In the genomic region with DNA sequence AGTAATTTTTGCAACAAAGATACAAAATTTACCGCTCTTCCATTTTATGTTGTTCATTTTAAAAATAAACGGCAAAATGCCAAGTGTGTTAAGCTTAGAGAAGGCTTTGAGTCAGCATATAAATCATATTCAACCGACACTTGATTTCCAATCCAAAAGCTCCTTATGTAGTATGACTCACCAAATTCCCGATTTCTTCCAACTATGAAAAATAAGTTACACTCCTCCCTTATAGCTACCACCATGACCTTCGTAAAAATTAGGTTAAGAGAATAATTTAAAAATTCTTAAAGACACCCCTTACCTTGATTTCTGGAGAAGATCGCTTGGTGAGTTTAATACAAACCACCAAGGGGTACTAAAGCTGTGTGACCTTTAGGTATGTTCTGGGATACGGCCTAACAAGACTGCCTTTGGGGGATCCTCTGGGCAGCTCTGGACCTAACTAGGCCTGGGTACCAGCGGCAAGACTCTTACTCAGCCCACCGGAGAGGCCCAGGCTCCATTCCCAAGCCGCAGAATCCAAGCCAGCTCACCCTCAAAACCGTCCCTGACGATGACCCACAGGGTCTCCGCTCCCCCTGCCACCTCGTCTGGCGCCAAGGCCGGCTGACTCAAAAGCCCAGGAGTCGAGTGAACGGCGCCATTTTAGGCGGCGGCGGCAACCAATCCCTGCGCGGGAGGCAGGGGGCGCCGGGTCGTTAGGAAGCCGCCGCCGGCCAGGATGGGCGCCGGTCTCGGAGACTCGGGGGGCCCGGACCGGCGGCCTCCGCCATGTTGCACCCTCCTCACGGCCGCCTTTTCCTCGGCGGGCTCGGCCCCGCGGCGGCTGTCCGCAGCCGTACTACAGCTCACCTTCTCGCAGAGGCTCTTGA, we compare ENCODE assay signal across 8 cellular contexts. TPM values are rescaled to one million over a fixed set of nuclear protein-coding genes. Genes with fewer than 3 reads are reported as not detected.
DNase-seq lines count a peak whose midpoint lies in the region; ATAC-seq, FAIRE-seq and TF ChIP-seq lines count a peak whose summit lies in the region.

No MANE protein-coding gene starts in this region.

- H2BK120ac ChIP-seq in neuronal stem cell (ENCODE audit: low read depth, low read length): peak overlapping the region; percentile 95

- H3K27me3 ChIP-seq in neuronal stem cell (ENCODE audit: control insufficient read depth in 3 of 3, insufficient read depth in 3 of 3, low read depth in 1 of 3, low read length in 3 of 3) (no peaks in the 10 kb centered on the region), subcutaneous abdominal adipose tissue (ENCODE audit: control insufficient read depth in 5 of 5, insufficient read depth in 4 of 5, low read length in 5 of 5) (no peaks in the 10 kb centered on the region)

- H2BK12ac ChIP-seq in neuronal stem cell (ENCODE audit: low read length): peak overlapping the region; percentile 97

- H3K4me3 ChIP-seq in neuronal stem cell (ENCODE audit: low read length in 2 of 2): peak overlapping the region; percentile 98 to 99
- H3K4me3 ChIP-seq in subcutaneous abdominal adipose tissue (ENCODE audit: low read depth in 1 of 5, low read length in 5 of 5): peak overlapping the region; percentile 91 to 99 (median 95)

- H3K27ac ChIP-seq in C4-2B: peak overlapping the region; percentile 99
- H3K27ac ChIP-seq in neuronal stem cell (replicated peaks; ENCODE audit: low read length): peak overlapping the region; percentile 95
- peak overlapping the region; percentile 100 for H3K27ac ChIP-seq in subcutaneous abdominal adipose tissue (ENCODE audit: low read depth, low read length)

- no peak overlapping the region for H4K8ac ChIP-seq in neuronal stem cell (ENCODE audit: low read depth, low read length)

- peaks cover 4% of the 10 kb centered on the region for H3K79me1 ChIP-seq in neuronal stem cell (ENCODE audit: low read depth, low read length)

- H3K9me3 ChIP-seq in neuronal stem cell (replicated peaks in 1 of 2; ENCODE audit: control insufficient read depth in 2 of 2, insufficient read depth in 1 of 2, low read depth in 1 of 2, low read length in 2 of 2) (no peaks in the 10 kb centered on the region), subcutaneous abdominal adipose tissue (ENCODE audit: control insufficient read depth in 5 of 5, low read length in 5 of 5) (no peaks in the 10 kb centered on the region)

- H3K9ac ChIP-seq in neuronal stem cell (ENCODE audit: low read depth, low read length, poor library complexity): peak overlapping the region; percentile 100
- peak overlapping the region; percentile 98 to 100 (median 100) for H3K9ac ChIP-seq in subcutaneous abdominal adipose tissue (ENCODE audit: low read length in 5 of 5)

- H3K36me3 ChIP-seq in neuronal stem cell (replicated peaks in 1 of 2; ENCODE audit: control insufficient read depth in 2 of 2, insufficient read depth in 2 of 2, low read length in 2 of 2) (peaks cover 0 to 46% of the 10 kb centered on the region in 2 donors), subcutaneous abdominal adipose tissue (ENCODE audit: control insufficient read depth in 5 of 5, insufficient read depth in 5 of 5, low read length in 5 of 5) (peaks cover 3 to 6% (median 4%) of the 10 kb centered on the region in 5 donors)

- FAIRE-seq in RCC 7860 (lab: Jason Lieb, UNC) (peak; percentile 60), frontal cortex (lab: Jason Lieb, UNC) (no peak)

- peak overlapping the region; percentile 100 for H3K4ac ChIP-seq in neuronal stem cell (ENCODE audit: low read length)

- peak overlapping the region; percentile 100 for H3K14ac ChIP-seq in neuronal stem cell (ENCODE audit: low read length)

- peak overlapping the region; percentile 95 for H2AK5ac ChIP-seq in neuronal stem cell (ENCODE audit: low read depth, low read length)

- H2AFZ ChIP-seq in neuronal stem cell (ENCODE audit: low read length): peak overlapping the region; percentile 96

- peak overlapping the region; percentile 99 for H2BK15ac ChIP-seq in neuronal stem cell (ENCODE audit: low read length)

- DNase-seq in RCC 7860 (ENCODE audit: low spot score) (peak; percentile 73), frontal cortex (ENCODE audit: low spot score in 2 of 2) (peak; percentile 37 to 51), neuronal stem cell (ENCODE audit: low spot score) (peak; percentile 79)
- DNase-seq in activated gamma-delta T cell treated with anti-CD3 and anti-CD28 coated beads, Interleukin-2, amount 50 U/mL, for 16 hours (ENCODE audit: low read depth): peak; percentile 45

- H4K91ac ChIP-seq in neuronal stem cell (ENCODE audit: low read depth, low read length, poor library complexity): peak overlapping the region; percentile 95

- ATAC-seq in GM19324 (IDR thresholded peaks at IDR 0.05; ENCODE audit: low FRiP score, unreplicated experiment) (peak; percentile 37), HG03442 (IDR thresholded peaks at IDR 0.05; ENCODE audit: unreplicated experiment) (peak; percentile 35)

- no CpG with 5 or more reads among the region's 49 CpGs for WGBS in neuronal stem cell (ENCODE audit: extremely low coverage in 2 of 2, insufficient read length in 2 of 2, insufficient replicate concordance in 1 of 2), 2 donors

- H3K4me1 ChIP-seq in neuronal stem cell (ENCODE audit: control insufficient read depth in 2 of 2, insufficient read depth in 1 of 2, low read depth in 1 of 2, low read length in 2 of 2): peaks cover 6 to 9% of the 10 kb centered on the region in 2 donors
- H3K4me1 ChIP-seq in subcutaneous abdominal adipose tissue (ENCODE audit: control insufficient read depth in 5 of 5, insufficient read depth in 5 of 5, low read length in 5 of 5): peaks cover 2 to 50% (median 42%) of the 10 kb centered on the region in 5 donors

- H2BK5ac ChIP-seq in neuronal stem cell (ENCODE audit: low read length): peak overlapping the region; percentile 100

- peak overlapping the region; percentile 49 for H3K4me2 ChIP-seq in neuronal stem cell (ENCODE audit: insufficient read depth, low read length, poor library complexity, severe bottlenecking)

- H3K18ac ChIP-seq in neuronal stem cell (ENCODE audit: low read length): peak overlapping the region; percentile 100

- peak overlapping the region; percentile 99 for H3K23ac ChIP-seq in neuronal stem cell (ENCODE audit: low read depth, low read length, poor library complexity)

- TF ChIP-seq CTCF in C4-2B (conservative IDR thresholded peaks at IDR 0.05): peak; percentile 25

RNA-seq across cellular contexts. Expression of a gene that starts 0.7 kb away (rescaled TPM):
- 141 TPM for total RNA-seq in frontal cortex
- polyA plus RNA-seq in neuronal stem cell (2013, experiment 1 of 2): 63.9 TPM
- polyA plus RNA-seq in neuronal stem cell (2013, experiment 2 of 2): 61.4 TPM

RNA-seq across cellular contexts. Expression of a gene that starts 48.4 kb away (rescaled TPM):
- 139 TPM for total RNA-seq in frontal cortex
- polyA plus RNA-seq in neuronal stem cell (2013, experiment 1 of 2): 609 TPM
- polyA plus RNA-seq in neuronal stem cell (2013, experiment 2 of 2): 615 TPM

Comparison
In these comparisons a context has a peak if more than half of its experiments do, and no peak if none do; other contexts are left out.
1. Peak in every context shown above with its lines: DNase-seq, ATAC-seq, H3K4me3 ChIP-seq and H3K27ac ChIP-seq.